15 cellular contexts compared by ENCODE assay signal in the genomic region with DNA sequence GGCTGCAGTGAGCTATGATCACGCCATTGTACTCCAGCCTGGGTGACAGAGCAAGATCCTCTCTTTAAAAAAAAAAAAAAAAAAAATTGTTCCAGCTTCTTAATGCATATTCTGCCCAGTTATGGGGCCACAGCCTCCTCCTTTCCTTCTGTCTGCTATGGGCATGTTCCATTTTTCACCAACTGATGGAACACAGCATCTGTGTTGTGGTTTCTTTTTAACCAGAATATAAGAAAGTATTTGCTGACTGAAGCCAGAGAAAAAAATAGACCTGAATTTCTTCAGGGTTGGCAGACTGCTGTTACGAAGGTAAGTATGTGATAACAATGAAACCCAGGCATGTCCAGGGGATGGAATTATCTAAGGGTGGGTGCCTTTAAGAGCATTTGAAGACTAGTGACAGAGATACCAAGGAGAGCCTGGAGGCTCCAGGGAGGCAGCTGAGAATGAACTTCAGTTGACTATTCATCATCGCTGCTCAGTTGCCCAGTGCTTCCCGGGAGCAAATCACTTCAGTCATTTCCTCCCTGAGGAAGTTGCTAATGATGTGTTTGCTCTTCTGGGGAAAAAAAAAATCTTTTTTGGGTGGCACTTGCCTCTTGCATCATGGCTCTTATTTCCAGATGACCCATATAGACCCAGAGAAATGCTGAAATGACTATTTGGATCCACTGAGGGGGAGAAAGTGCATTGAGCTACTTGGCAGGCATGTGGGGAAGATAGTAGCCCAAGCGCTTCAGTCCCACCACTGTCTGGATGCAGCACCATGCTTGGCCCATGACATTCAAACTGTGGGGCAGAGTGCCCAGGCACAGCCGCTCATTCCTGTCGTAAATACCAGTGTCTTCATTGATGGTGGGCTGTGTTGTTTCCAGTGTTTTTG. TPM values are rescaled to one million over a fixed set of nuclear protein-coding genes. Genes with fewer than 3 reads are reported as not detected.
A peak's percentile ranks its signal among the peaks of the same experiment; 100 is the strongest.
DNase-seq lines count a peak whose midpoint lies in the region; ATAC-seq lines count a peak whose summit lies in the region.
"Had no signal": no experiment of that assay in that cellular context is flagged by ENCODE, and none has a peak within 500 bp of the region (broad histone marks: within the 10 kb centered on the region; RNA-seq: fewer than 3 reads in every experiment).

No MANE protein-coding gene starts in this region.

- no peaks in the 10 kb centered on the region for H3K27me3 Mint-ChIP-seq in activated T-cell treated with anti-CD3 and anti-CD28 coated beads, Interleukin-2, amount 50 U/mL, for 72 hours (ENCODE audit: low read depth)
- no peaks in the 10 kb centered on the region for H3K27me3 Mint-ChIP-seq in IgD-negative memory B cell
- no peaks in the 10 kb centered on the region for H3K27me3 Mint-ChIP-seq in activated T-helper 17 cell treated with anti-CD3 and anti-CD28 coated beads, Interleukin-2, amount 50 U/mL, for 72 hours
- H3K27me3 Mint-ChIP-seq in stimulated activated naive CD8-positive, alpha-beta T cell treated with anti-CD3 and anti-CD28 coated beads, Interleukin-15, amount 100 ng/mL, for 72 hours: no peaks in the 10 kb centered on the region

- no peaks in the 10 kb centered on the region for H3K9me3 Mint-ChIP-seq in activated T-cell treated with anti-CD3 and anti-CD28 coated beads, Interleukin-2, amount 50 U/mL, for 72 hours
- no peaks in the 10 kb centered on the region for H3K9me3 Mint-ChIP-seq in IgD-negative memory B cell
- no peaks in the 10 kb centered on the region for H3K9me3 Mint-ChIP-seq in activated T-helper 17 cell treated with anti-CD3 and anti-CD28 coated beads, Interleukin-2, amount 50 U/mL, for 72 hours
- no peaks in the 10 kb centered on the region for H3K9me3 Mint-ChIP-seq in stimulated activated naive CD8-positive, alpha-beta T cell treated with anti-CD3 and anti-CD28 coated beads, Interleukin-15, amount 100 ng/mL, for 72 hours

- no peak for DNase-seq in activated T-cell treated with anti-CD3 and anti-CD28 coated beads, Interleukin-2, amount 50 U/mL, for 72 hours
- DNase-seq in activated T-cell treated with anti-CD3 and anti-CD28 coated beads for 4 hours (no peak), AG08395 (ENCODE audit: low spot score) (no peak), NCI-H446 treated with DMSO at 0.1 percent for 48 hours (lab: John Stamatoyannopoulos, UW) (no peak), KG1 (lab: John Stamatoyannopoulos, UW) (no peak)
- DNase-seq in stimulated activated naive CD8-positive, alpha-beta T cell treated with anti-CD3 and anti-CD28 coated beads, Interleukin-15, amount 100 ng/mL, for 72 hours: no peak
- DNase-seq: DMS79, NCI-H1417, NCI-H1930, NCI-H2171, NCI-H774, Right ventricle myocardium superior had no signal

- ATAC-seq in activated T-cell treated with anti-CD3 and anti-CD28 coated beads, Interleukin-2, amount 50 U/mL, for 72 hours (replicated peaks in 1 of 2): no peak
- ATAC-seq in activated T-helper 17 cell treated with anti-CD3 and anti-CD28 coated beads, Interleukin-2, amount 50 U/mL, for 72 hours (replicated peaks): no peak
- no peak for ATAC-seq in stimulated activated naive CD8-positive, alpha-beta T cell treated with anti-CD3 and anti-CD28 coated beads, Interleukin-15, amount 100 ng/mL, for 72 hours
- ATAC-seq: Panc1 had no signal

- H3K4me1 Mint-ChIP-seq in activated T-cell treated with anti-CD3 and anti-CD28 coated beads, Interleukin-2, amount 50 U/mL, for 72 hours (ENCODE audit: low read depth): no peaks in the 10 kb centered on the region
- H3K4me1 Mint-ChIP-seq in IgD-negative memory B cell: peaks cover 19 to 29% (median 28%) of the 10 kb centered on the region in 3 donors
- no peaks in the 10 kb centered on the region for H3K4me1 Mint-ChIP-seq in activated T-helper 17 cell treated with anti-CD3 and anti-CD28 coated beads, Interleukin-2, amount 50 U/mL, for 72 hours
- no peaks in the 10 kb centered on the region for H3K4me1 Mint-ChIP-seq in stimulated activated naive CD8-positive, alpha-beta T cell treated with anti-CD3 and anti-CD28 coated beads, Interleukin-15, amount 100 ng/mL, for 72 hours

- H3K27ac Mint-ChIP-seq in activated T-cell treated with anti-CD3 and anti-CD28 coated beads, Interleukin-2, amount 50 U/mL, for 72 hours: peak overlapping the region; percentile 37
- H3K27ac Mint-ChIP-seq in IgD-negative memory B cell: peak overlapping the region in 2 of 3 donors; percentile 4 to 41
- H3K27ac Mint-ChIP-seq in activated T-helper 17 cell treated with anti-CD3 and anti-CD28 coated beads, Interleukin-2, amount 50 U/mL, for 72 hours: peak overlapping the region; percentile 68
- peak overlapping the region; percentile 10 to 49 for H3K27ac Mint-ChIP-seq in stimulated activated naive CD8-positive, alpha-beta T cell treated with anti-CD3 and anti-CD28 coated beads, Interleukin-15, amount 100 ng/mL, for 72 hours

- no peak overlapping the region for H3K4me3 Mint-ChIP-seq in activated T-cell treated with anti-CD3 and anti-CD28 coated beads, Interleukin-2, amount 50 U/mL, for 72 hours
- H3K4me3 Mint-ChIP-seq in IgD-negative memory B cell: peak overlapping the region in 1 of 4 donors; percentile 24
- no peak overlapping the region for H3K4me3 Mint-ChIP-seq in activated T-helper 17 cell treated with anti-CD3 and anti-CD28 coated beads, Interleukin-2, amount 50 U/mL, for 72 hours
- no peak overlapping the region for H3K4me3 Mint-ChIP-seq in stimulated activated naive CD8-positive, alpha-beta T cell treated with anti-CD3 and anti-CD28 coated beads, Interleukin-15, amount 100 ng/mL, for 72 hours

- H3K36me3 Mint-ChIP-seq in activated T-cell treated with anti-CD3 and anti-CD28 coated beads, Interleukin-2, amount 50 U/mL, for 72 hours (ENCODE audit: insufficient read depth in 2 of 2): peaks cover 0 to 2% of the 10 kb centered on the region in 2 donors
- H3K36me3 Mint-ChIP-seq in IgD-negative memory B cell: peaks cover 2% of the 10 kb centered on the region
- H3K36me3 Mint-ChIP-seq in activated T-helper 17 cell treated with anti-CD3 and anti-CD28 coated beads, Interleukin-2, amount 50 U/mL, for 72 hours (ENCODE audit: low read depth): peaks cover 87% of the 10 kb centered on the region

RNA-seq across cellular contexts. Expression of a gene that starts 14.5 kb away (rescaled TPM):
- 10 to 100 TPM; 71.4 to 84.3 TPM for total RNA-seq in activated T-cell treated with anti-CD3 and anti-CD28 coated beads, Interleukin-2, amount 50 U/mL, for 72 hours
- polyA plus RNA-seq in IgD-negative memory B cell: 74.1 TPM
- total RNA-seq in activated T-helper 17 cell treated with anti-CD3 and anti-CD28 coated beads, Interleukin-2, amount 50 U/mL, for 72 hours: 10 to 100 TPM; 68.1 to 89.0 TPM

RNA-seq across cellular contexts. Expression of a gene that starts 40.8 kb away (rescaled TPM):
- total RNA-seq in activated T-cell treated with anti-CD3 and anti-CD28 coated beads, Interleukin-2, amount 50 U/mL, for 72 hours: 1 to 10 TPM; 1.1 to 1.7 TPM
- 2.1 TPM for polyA plus RNA-seq in IgD-negative memory B cell
- total RNA-seq in activated T-helper 17 cell treated with anti-CD3 and anti-CD28 coated beads, Interleukin-2, amount 50 U/mL, for 72 hours: under 1 TPM; 0.78 to 0.82 TPM
